1 cellular context compared by ENCODE assay signal in genomic region chr6:110874880-110875547, GRCh38.
TF ChIP-seq lines count a peak whose summit lies in the region.

No MANE protein-coding gene starts in this region.

TF ChIP-seq in GM23338, 12 proteins besides CTCF, POLR2A, EP300 and RAD21 (continued from another document):
- TF ChIP-seq, protein P1, sequence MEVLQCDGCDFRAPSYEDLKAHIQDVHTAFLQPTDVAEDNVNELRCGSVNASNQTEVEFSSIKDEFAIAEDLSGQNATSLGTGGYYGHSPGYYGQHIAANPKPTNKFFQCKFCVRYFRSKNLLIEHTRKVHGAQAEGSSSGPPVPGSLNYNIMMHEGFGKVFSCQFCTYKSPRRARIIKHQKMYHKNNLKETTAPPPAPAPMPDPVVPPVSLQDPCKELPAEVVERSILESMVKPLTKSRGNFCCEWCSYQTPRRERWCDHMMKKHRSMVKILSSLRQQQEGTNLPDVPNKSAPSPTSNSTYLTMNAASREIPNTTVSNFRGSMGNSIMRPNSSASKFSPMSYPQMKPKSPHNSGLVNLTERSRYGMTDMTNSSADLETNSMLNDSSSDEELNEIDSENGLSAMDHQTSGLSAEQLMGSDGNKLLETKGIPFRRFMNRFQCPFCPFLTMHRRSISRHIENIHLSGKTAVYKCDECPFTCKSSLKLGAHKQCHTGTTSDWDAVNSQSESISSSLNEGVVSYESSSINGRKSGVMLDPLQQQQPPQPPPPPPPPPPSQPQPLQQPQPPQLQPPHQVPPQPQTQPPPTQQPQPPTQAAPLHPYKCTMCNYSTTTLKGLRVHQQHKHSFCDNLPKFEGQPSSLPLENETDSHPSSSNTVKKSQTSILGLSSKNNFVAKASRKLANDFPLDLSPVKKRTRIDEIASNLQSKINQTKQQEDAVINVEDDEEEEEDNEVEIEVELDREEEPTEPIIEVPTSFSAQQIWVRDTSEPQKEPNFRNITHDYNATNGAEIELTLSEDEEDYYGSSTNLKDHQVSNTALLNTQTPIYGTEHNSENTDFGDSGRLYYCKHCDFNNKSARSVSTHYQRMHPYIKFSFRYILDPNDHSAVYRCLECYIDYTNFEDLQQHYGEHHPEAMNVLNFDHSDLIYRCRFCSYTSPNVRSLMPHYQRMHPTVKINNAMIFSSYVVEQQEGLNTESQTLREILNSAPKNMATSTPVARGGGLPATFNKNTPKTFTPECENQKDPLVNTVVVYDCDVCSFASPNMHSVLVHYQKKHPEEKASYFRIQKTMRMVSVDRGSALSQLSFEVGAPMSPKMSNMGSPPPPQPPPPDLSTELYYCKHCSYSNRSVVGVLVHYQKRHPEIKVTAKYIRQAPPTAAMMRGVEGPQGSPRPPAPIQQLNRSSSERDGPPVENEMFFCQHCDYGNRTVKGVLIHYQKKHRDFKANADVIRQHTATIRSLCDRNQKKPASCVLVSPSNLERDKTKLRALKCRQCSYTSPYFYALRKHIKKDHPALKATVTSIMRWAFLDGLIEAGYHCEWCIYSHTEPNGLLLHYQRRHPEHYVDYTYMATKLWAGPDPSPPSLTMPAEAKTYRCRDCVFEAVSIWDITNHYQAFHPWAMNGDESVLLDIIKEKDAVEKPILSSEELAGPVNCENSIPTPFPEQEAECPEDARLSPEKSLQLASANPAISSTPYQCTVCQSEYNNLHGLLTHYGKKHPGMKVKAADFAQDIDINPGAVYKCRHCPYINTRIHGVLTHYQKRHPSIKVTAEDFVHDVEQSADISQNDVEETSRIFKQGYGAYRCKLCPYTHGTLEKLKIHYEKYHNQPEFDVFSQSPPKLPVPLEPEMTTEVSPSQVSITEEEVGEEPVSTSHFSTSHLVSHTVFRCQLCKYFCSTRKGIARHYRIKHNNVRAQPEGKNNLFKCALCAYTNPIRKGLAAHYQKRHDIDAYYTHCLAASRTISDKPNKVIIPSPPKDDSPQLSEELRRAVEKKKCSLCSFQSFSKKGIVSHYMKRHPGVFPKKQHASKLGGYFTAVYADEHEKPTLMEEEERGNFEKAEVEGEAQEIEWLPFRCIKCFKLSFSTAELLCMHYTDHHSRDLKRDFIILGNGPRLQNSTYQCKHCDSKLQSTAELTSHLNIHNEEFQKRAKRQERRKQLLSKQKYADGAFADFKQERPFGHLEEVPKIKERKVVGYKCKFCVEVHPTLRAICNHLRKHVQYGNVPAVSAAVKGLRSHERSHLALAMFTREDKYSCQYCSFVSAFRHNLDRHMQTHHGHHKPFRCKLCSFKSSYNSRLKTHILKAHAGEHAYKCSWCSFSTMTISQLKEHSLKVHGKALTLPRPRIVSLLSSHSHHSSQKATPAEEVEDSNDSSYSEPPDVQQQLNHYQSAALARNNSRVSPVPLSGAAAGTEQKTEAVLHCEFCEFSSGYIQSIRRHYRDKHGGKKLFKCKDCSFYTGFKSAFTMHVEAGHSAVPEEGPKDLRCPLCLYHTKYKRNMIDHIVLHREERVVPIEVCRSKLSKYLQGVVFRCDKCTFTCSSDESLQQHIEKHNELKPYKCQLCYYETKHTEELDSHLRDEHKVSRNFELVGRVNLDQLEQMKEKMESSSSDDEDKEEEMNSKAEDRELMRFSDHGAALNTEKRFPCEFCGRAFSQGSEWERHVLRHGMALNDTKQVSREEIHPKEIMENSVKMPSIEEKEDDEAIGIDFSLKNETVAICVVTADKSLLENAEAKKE (CRISPR knock-in tag; IDR thresholded peaks at IDR 0.05): no peak
- TF ChIP-seq POLR2AphosphoS5 (IDR thresholded peaks at IDR 0.05; ENCODE audit: low read depth) (no peak), ZNF114 (CRISPR knock-in tag; IDR thresholded peaks at IDR 0.05) (no peak)
